1 cellular context compared by ENCODE assay signal in genomic region chr16:3106205-3106928, GRCh38.
TF ChIP-seq lines count a peak whose summit lies in the region.

No MANE protein-coding gene starts in this region.

TF ChIP-seq in GM12878, 131 proteins besides CTCF, POLR2A, EP300 and RAD21 (continues in another document):
- no peak for TF ChIP-seq ZNF384 (IDR thresholded peaks at IDR 0.05; ENCODE audit: borderline replicate concordance, low read depth, low read length)
- TF ChIP-seq BRCA1 (IDR thresholded peaks at IDR 0.05; ENCODE audit: low read depth, low read length) = no peak
- TF ChIP-seq, protein P1, sequence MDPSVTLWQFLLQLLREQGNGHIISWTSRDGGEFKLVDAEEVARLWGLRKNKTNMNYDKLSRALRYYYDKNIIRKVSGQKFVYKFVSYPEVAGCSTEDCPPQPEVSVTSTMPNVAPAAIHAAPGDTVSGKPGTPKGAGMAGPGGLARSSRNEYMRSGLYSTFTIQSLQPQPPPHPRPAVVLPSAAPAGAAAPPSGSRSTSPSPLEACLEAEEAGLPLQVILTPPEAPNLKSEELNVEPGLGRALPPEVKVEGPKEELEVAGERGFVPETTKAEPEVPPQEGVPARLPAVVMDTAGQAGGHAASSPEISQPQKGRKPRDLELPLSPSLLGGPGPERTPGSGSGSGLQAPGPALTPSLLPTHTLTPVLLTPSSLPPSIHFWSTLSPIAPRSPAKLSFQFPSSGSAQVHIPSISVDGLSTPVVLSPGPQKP (IDR thresholded peaks at IDR 0.05; ENCODE audit: low read depth, low read length) = peak; percentile 51; the same call in 1 of the 2 replicates
- TF ChIP-seq MAX (IDR thresholded peaks at IDR 0.05; ENCODE audit: low read depth, low read length) = no peak
- no peak for TF ChIP-seq HDGF (IDR thresholded peaks at IDR 0.05)
- no peak for TF ChIP-seq NFYA (IDR thresholded peaks at IDR 0.05; ENCODE audit: borderline replicate concordance, low read depth, low read length)
- peak; percentile 89 for TF ChIP-seq ZBTB11 (CRISPR knock-in tag; IDR thresholded peaks at IDR 0.05)
- TF ChIP-seq, protein P2, sequence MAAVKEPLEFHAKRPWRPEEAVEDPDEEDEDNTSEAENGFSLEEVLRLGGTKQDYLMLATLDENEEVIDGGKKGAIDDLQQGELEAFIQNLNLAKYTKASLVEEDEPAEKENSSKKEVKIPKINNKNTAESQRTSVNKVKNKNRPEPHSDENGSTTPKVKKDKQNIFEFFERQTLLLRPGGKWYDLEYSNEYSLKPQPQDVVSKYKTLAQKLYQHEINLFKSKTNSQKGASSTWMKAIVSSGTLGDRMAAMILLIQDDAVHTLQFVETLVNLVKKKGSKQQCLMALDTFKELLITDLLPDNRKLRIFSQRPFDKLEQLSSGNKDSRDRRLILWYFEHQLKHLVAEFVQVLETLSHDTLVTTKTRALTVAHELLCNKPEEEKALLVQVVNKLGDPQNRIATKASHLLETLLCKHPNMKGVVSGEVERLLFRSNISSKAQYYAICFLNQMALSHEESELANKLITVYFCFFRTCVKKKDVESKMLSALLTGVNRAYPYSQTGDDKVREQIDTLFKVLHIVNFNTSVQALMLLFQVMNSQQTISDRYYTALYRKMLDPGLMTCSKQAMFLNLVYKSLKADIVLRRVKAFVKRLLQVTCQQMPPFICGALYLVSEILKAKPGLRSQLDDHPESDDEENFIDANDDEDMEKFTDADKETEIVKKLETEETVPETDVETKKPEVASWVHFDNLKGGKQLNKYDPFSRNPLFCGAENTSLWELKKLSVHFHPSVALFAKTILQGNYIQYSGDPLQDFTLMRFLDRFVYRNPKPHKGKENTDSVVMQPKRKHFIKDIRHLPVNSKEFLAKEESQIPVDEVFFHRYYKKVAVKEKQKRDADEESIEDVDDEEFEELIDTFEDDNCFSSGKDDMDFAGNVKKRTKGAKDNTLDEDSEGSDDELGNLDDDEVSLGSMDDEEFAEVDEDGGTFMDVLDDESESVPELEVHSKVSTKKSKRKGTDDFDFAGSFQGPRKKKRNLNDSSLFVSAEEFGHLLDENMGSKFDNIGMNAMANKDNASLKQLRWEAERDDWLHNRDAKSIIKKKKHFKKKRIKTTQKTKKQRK (IDR thresholded peaks at IDR 0.05; ENCODE audit: low read depth, low read length) = no peak; the same call in 1 of the 2 replicates
- TF ChIP-seq TBL1XR1 (IDR thresholded peaks at IDR 0.05; ENCODE audit: low read depth, low read length) = no peak
- peak; percentile 81; the same call in 1 of the 2 replicates for TF ChIP-seq TCF3 (IDR thresholded peaks at IDR 0.05; ENCODE audit: borderline replicate concordance, insufficient read depth, low read depth, low read length)
- no peak for TF ChIP-seq PRDM15 (CRISPR knock-in tag; IDR thresholded peaks at IDR 0.05)
- peak; percentile 36; the same call in 1 of the 2 replicates for TF ChIP-seq BACH1 (IDR thresholded peaks at IDR 0.05; ENCODE audit: borderline replicate concordance)
- TF ChIP-seq JUND (IDR thresholded peaks at IDR 0.05; ENCODE audit: low read depth, low read length) = no peak
- TF ChIP-seq STAT3 (IDR thresholded peaks at IDR 0.05; ENCODE audit: low read depth, low read length) = no peak
- no peak for TF ChIP-seq ZNF274 (IDR thresholded peaks at IDR 0.05; ENCODE audit: insufficient read depth, insufficient read length)
- TF ChIP-seq CHD4 (IDR thresholded peaks at IDR 0.05) = no peak
- TF ChIP-seq BCL11A (IDR thresholded peaks at IDR 0.05; ENCODE audit: low read depth, low read length) = no peak
- no peak for TF ChIP-seq RELA (IDR thresholded peaks at IDR 0.05; ENCODE audit: borderline replicate concordance, partially characterized antibody)
- peak; percentile 78 for TF ChIP-seq CREM (IDR thresholded peaks at IDR 0.05; ENCODE audit: low read depth)
- TF ChIP-seq MXI1 (IDR thresholded peaks at IDR 0.05; ENCODE audit: low read depth, low read length) = peak; percentile 88
- no peak for TF ChIP-seq NFXL1 (IDR thresholded peaks at IDR 0.05; ENCODE audit: borderline replicate concordance)
- no peak for TF ChIP-seq PBX3 (IDR thresholded peaks at IDR 0.05; ENCODE audit: insufficient replicate concordance, low read depth, low read length)
- no peak for TF ChIP-seq SUPT20H (IDR thresholded peaks at IDR 0.05; ENCODE audit: borderline replicate concordance, control insufficient read depth, low read depth, low read length)
- TF ChIP-seq, protein P3, sequence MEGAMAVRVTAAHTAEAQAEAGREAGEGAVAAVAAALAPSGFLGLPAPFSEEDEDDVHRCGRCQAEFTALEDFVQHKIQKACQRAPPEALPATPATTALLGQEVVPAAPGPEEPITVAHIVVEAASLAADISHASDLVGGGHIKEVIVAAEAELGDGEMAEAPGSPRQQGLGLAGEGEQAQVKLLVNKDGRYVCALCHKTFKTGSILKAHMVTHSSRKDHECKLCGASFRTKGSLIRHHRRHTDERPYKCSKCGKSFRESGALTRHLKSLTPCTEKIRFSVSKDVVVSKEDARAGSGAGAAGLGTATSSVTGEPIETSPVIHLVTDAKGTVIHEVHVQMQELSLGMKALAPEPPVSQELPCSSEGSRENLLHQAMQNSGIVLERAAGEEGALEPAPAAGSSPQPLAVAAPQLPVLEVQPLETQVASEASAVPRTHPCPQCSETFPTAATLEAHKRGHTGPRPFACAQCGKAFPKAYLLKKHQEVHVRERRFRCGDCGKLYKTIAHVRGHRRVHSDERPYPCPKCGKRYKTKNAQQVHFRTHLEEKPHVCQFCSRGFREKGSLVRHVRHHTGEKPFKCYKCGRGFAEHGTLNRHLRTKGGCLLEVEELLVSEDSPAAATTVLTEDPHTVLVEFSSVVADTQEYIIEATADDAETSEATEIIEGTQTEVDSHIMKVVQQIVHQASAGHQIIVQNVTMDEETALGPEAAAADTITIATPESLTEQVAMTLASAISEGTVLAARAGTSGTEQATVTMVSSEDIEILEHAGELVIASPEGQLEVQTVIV (IDR thresholded peaks at IDR 0.05; ENCODE audit: borderline replicate concordance, partially characterized antibody) = no peak
- 0 out of 2 replicates have a peak, but pooled peaks have one; percentile 67 for TF ChIP-seq ZNF207 (IDR thresholded peaks at IDR 0.05; ENCODE audit: borderline replicate concordance)
- no peak for TF ChIP-seq STAT1 (conservative IDR thresholded peaks at IDR 0.05)
- no peak for TF ChIP-seq FOXM1 (IDR thresholded peaks at IDR 0.05; ENCODE audit: low read depth, low read length)
- no peak for TF ChIP-seq E2F4 (IDR thresholded peaks at IDR 0.05; ENCODE audit: low read depth, low read length)
- TF ChIP-seq REST (IDR thresholded peaks at IDR 0.05; ENCODE audit: low read depth, low read length) = no peak
- no peak for TF ChIP-seq ATF3 (IDR thresholded peaks at IDR 0.05; ENCODE audit: borderline replicate concordance, extremely low read depth, low read depth, low read length)
- TF ChIP-seq SUZ12 (IDR thresholded peaks at IDR 0.05; ENCODE audit: unreplicated experiment) = no peak
- TF ChIP-seq, protein P4, sequence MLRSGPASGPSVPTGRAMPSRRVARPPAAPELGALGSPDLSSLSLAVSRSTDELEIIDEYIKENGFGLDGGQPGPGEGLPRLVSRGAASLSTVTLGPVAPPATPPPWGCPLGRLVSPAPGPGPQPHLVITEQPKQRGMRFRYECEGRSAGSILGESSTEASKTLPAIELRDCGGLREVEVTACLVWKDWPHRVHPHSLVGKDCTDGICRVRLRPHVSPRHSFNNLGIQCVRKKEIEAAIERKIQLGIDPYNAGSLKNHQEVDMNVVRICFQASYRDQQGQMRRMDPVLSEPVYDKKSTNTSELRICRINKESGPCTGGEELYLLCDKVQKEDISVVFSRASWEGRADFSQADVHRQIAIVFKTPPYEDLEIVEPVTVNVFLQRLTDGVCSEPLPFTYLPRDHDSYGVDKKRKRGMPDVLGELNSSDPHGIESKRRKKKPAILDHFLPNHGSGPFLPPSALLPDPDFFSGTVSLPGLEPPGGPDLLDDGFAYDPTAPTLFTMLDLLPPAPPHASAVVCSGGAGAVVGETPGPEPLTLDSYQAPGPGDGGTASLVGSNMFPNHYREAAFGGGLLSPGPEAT (IDR thresholded peaks at IDR 0.05; ENCODE audit: low read depth) = no peak
